24 cellular contexts compared by ENCODE assay signal in genomic region chr21:36881223-36881622, GRCh38.
A peak's percentile ranks its signal among the peaks of the same experiment; 100 is the strongest.
DNase-seq lines count a peak whose midpoint lies in the region; ATAC-seq and TF ChIP-seq lines count a peak whose summit lies in the region.
"Had no signal": no experiment of that assay in that cellular context is flagged by ENCODE, and none has a peak within 500 bp of the region (broad histone marks: within the 10 kb centered on the region; RNA-seq: fewer than 3 reads in every experiment).

No MANE protein-coding gene starts in this region.

- peaks cover 37% of the 10 kb centered on the region for H3K9me3 ChIP-seq in Caco-2
- peaks cover 10% of the 10 kb centered on the region; the same call in 1 of the 2 replicates for H3K9me3 ChIP-seq in SJCRH30 (replicated peaks)
- H3K9me3 ChIP-seq in osteoblast (ENCODE audit: low read depth, low read length) = peaks cover 2% of the 10 kb centered on the region
- no peaks in the 10 kb centered on the region for H3K9me3 ChIP-seq in upper lobe of right lung
- H3K9me3 ChIP-seq: ovary had no signal

- H3K36me3 ChIP-seq in Caco-2 (ENCODE audit: control insufficient read depth, insufficient read depth, low read length) (no peaks in the 10 kb centered on the region), SJCRH30 (no peaks in the 10 kb centered on the region), osteoblast (ENCODE audit: insufficient read depth, low read length) (peaks cover 4% of the 10 kb centered on the region), upper lobe of right lung (no peaks in the 10 kb centered on the region)
- H3K36me3 ChIP-seq: ovary, sigmoid colon had no signal

- H3K27me3 Mint-ChIP-seq in Caco-2 (ENCODE audit: insufficient read depth, unreplicated experiment) = no peaks in the 10 kb centered on the region
- H3K27me3 Mint-ChIP-seq: CD4-positive, CD25-positive, alpha-beta regulatory T cell; stimulated activated naive B cell treated with anti-CD40 and anti-IgM and Interleukin-4, amounts not matched to agents 10 μg/mL and 1 μg/mL and 100 μg/mL, for 72 hours had no signal

- H3K4me1 ChIP-seq in Caco-2 (peaks cover 3% of the 10 kb centered on the region; the same call in 1 of the 2 replicates), SJCRH30 (no peaks in the 10 kb centered on the region; the same call in 1 of the 2 replicates), osteoblast (ENCODE audit: insufficient read depth, low read length) (peaks cover 5% of the 10 kb centered on the region), upper lobe of right lung (no peaks in the 10 kb centered on the region)
- H3K4me1 ChIP-seq: sigmoid colon had no signal

- peaks cover 7% of the 10 kb centered on the region for H3K4me1 Mint-ChIP-seq in Caco-2 (ENCODE audit: low read depth, unreplicated experiment)
- H3K4me1 Mint-ChIP-seq: brain; stimulated activated naive B cell treated with anti-CD40 and anti-IgM and Interleukin-4, amounts not matched to agents 10 μg/mL and 1 μg/mL and 100 μg/mL, for 72 hours had no signal

- no peak overlapping the region for H3K4me3 Mint-ChIP-seq in Caco-2 (ENCODE audit: unreplicated experiment)
- H3K4me3 Mint-ChIP-seq: activated naive CD4-positive, alpha-beta T cell treated with anti-CD3 and anti-CD28 coated beads for 36 hours; activated T-cell treated with anti-CD3 and anti-CD28 coated beads, Interleukin-2, amount 50 U/mL, for 4 hours; brain; CD4-positive, CD25-positive, alpha-beta regulatory T cell; stimulated activated naive B cell treated with anti-CD40 and anti-IgM and Interleukin-4, amounts not matched to agents 10 μg/mL and 1 μg/mL and 100 μg/mL, for 72 hours had no signal

- H3K4me2 ChIP-seq in osteoblast (ENCODE audit: insufficient read depth, low read length) = no peak overlapping the region

- no peak for ATAC-seq in activated naive CD4-positive, alpha-beta T cell treated with anti-CD3 and anti-CD28 coated beads, Interleukin-2, amount 50 U/mL, for 72 hours
- no peak for ATAC-seq in GM21619 (IDR thresholded peaks at IDR 0.05; ENCODE audit: unreplicated experiment)
- no peak for ATAC-seq in upper lobe of right lung
- ATAC-seq: activated T-cell treated with anti-CD3 and anti-CD28 coated beads, Interleukin-2, amount 50 U/mL, for 4 hours; stimulated activated naive B cell treated with anti-CD40 and anti-IgM and Interleukin-4, amounts not matched to agents 10 μg/mL and 1 μg/mL and 100 μg/mL, for 72 hours had no signal

- H3K27ac ChIP-seq in SJCRH30 = no peak overlapping the region
- no peak overlapping the region for H3K27ac ChIP-seq in dorsolateral prefrontal cortex
- peak overlapping the region; percentile 78 for H3K27ac ChIP-seq in osteoblast (ENCODE audit: low read depth, low read length)
- no peak overlapping the region for H3K27ac ChIP-seq in upper lobe of right lung
- H3K27ac ChIP-seq: ovary, sigmoid colon had no signal

- POLR2A ChIA-PET in Caco-2 (lab: Charles Lee) = no interaction called here

- CTCF ChIA-PET in Caco-2 (lab: Charles Lee) = no interaction called here

- H3K27ac Mint-ChIP-seq in Caco-2 (ENCODE audit: unreplicated experiment) = peak overlapping the region; percentile 32
- H3K27ac Mint-ChIP-seq in activated naive CD4-positive, alpha-beta T cell treated with anti-CD3 and anti-CD28 coated beads, Interleukin-2, amount 50 U/mL, for 72 hours = no peak overlapping the region
- H3K27ac Mint-ChIP-seq: activated naive CD4-positive, alpha-beta T cell treated with anti-CD3 and anti-CD28 coated beads for 36 hours; brain; stimulated activated naive B cell treated with anti-CD40 and anti-IgM and Interleukin-4, amounts not matched to agents 10 μg/mL and 1 μg/mL and 100 μg/mL, for 72 hours had no signal

- TF ChIP-seq CTCF in Caco-2 (IDR thresholded peaks at IDR 0.05; ENCODE audit: insufficient read depth in 1 of 2, low read depth in 1 of 2, low read length in 1 of 2, severe bottlenecking in 1 of 2, unreplicated experiment in 1 of 2) = no peak
- TF ChIP-seq CTCF in dorsolateral prefrontal cortex (IDR thresholded peaks at IDR 0.05 in 54 of 56, conservative IDR thresholded peaks at IDR 0.05 in 2 of 56; ENCODE audit: low read depth in 1 of 56, partially characterized antibody in 56 of 56) = no peak
- TF ChIP-seq CTCF in osteoblast (IDR thresholded peaks at IDR 0.05; ENCODE audit: extremely low read depth, low read depth, low read length) = no peak
- no peak for TF ChIP-seq CTCF in upper lobe of right lung (IDR thresholded peaks at IDR 0.05)

- peaks cover 44% of the 10 kb centered on the region for H3K9me3 Mint-ChIP-seq in Caco-2 (ENCODE audit: unreplicated experiment)
- H3K9me3 Mint-ChIP-seq in activated naive CD4-positive, alpha-beta T cell treated with anti-CD3 and anti-CD28 coated beads, Interleukin-2, amount 50 U/mL, for 72 hours = peaks cover 4 to 10% of the 10 kb centered on the region in 2 donors

- H3K79me2 ChIP-seq in osteoblast (ENCODE audit: insufficient read depth, low read length) = no peaks in the 10 kb centered on the region

- H3K27me3 ChIP-seq in Caco-2 (replicated peaks; ENCODE audit: control insufficient read depth, insufficient read depth, low read length) = no peaks in the 10 kb centered on the region
- no peaks in the 10 kb centered on the region for H3K27me3 ChIP-seq in SJCRH30
- no peaks in the 10 kb centered on the region for H3K27me3 ChIP-seq in dorsolateral prefrontal cortex
- H3K27me3 ChIP-seq in osteoblast (ENCODE audit: insufficient read depth, low read length) = no peaks in the 10 kb centered on the region
- no peaks in the 10 kb centered on the region for H3K27me3 ChIP-seq in upper lobe of right lung
- H3K27me3 ChIP-seq: ovary, sigmoid colon had no signal

- DNase-seq in Caco-2 (no peak), SJCRH30 (peak; percentile 20 to 39), dorsolateral prefrontal cortex (peak in 7 of 10 donors; percentile 30 to 77 (median 58)), osteoblast (ENCODE audit: insufficient read length, low spot score, missing footprints) (peak; percentile 78), upper lobe of right lung (no peak), ecto neural progenitor cell (ENCODE audit: low spot score) (no peak)
- no peak for DNase-seq in activated naive CD4-positive, alpha-beta T cell treated with anti-CD3 and anti-CD28 coated beads, Interleukin-2, amount 50 U/mL, for 72 hours (ENCODE audit: low spot score in 2 of 2)
- DNase-seq: ACHN; activated CD4-positive, CD25-positive, alpha-beta regulatory T cell treated with anti-CD3 and anti-CD28 coated beads, Interleukin-2, amount 50 U/mL, for 72 hours; activated naive CD4-positive, alpha-beta T cell treated with anti-CD3 and anti-CD28 coated beads for 36 hours; activated T-cell treated with anti-CD3 and anti-CD28 coated beads, Interleukin-2, amount 50 U/mL, for 4 hours; CD4-positive, CD25-positive, alpha-beta regulatory T cell; cortex of kidney; DMS153; foreskin melanocyte; Karpas-422; NCI-H1092; NCI-H2081; ovary; sigmoid colon; stimulated activated CD4-positive, alpha-beta T cell treated with anti-CD3 and anti-CD28 coated beads, Interleukin-2, amount 100 ng/mL, for 24 hours; stimulated activated naive B cell treated with anti-CD40 and anti-IgM and Interleukin-4, amounts not matched to agents 10 μg/mL and 1 μg/mL and 100 μg/mL, for 72 hours had no signal

- intact Hi-C loops in Caco-2 (cut with micrococcal nuclease; ENCODE audit: unreplicated experiment) (no loop called here), dorsolateral prefrontal cortex (cut with DNase I) (no loop called here), upper lobe of right lung (cut with DNase I) (no loop called here)

- H3K36me3 Mint-ChIP-seq in Caco-2 (ENCODE audit: insufficient read depth, unreplicated experiment) = peaks cover 22% of the 10 kb centered on the region
- peaks cover 28 to 43% of the 10 kb centered on the region in 2 donors for H3K36me3 Mint-ChIP-seq in activated naive CD4-positive, alpha-beta T cell treated with anti-CD3 and anti-CD28 coated beads, Interleukin-2, amount 50 U/mL, for 72 hours

- no peak overlapping the region for H2AFZ ChIP-seq in osteoblast (ENCODE audit: low read length)

- H4K20me1 ChIP-seq in osteoblast (ENCODE audit: insufficient read depth, low read length) = no peaks in the 10 kb centered on the region

- H3K4me3 ChIP-seq in Caco-2 (ENCODE audit: low read depth, low read length) (no peak overlapping the region), SJCRH30 (no peak overlapping the region), dorsolateral prefrontal cortex (no peak overlapping the region), osteoblast (ENCODE audit: insufficient read depth, low read length) (no peak overlapping the region), upper lobe of right lung (no peak overlapping the region)
- H3K4me3 ChIP-seq: ovary, sigmoid colon had no signal

- BruUV-seq in Caco-2 (replicated peaks; lab: Mats Ljungman, UMichigan) = no TSS peak

Comparison
In these comparisons a context has a peak if more than half of its experiments do, and no peak if none do; other contexts are left out.
1. DNase-seq: peak in SJCRH30 (2 of 2), dorsolateral prefrontal cortex (7 of 10) and osteoblast (single experiment); none in Caco-2 (0 of 2), activated naive CD4-positive, alpha-beta T cell treated with anti-CD3 and anti-CD28 coated beads, Interleukin-2, amount 50 U/mL, for 72 hours (0 of 2), upper lobe of right lung (single experiment) and ecto neural progenitor cell (single experiment).